8 cellular contexts compared by ENCODE assay signal in genomic region chr4:77007358-77008230, GRCh38. TPM values are rescaled to one million over a fixed set of nuclear protein-coding genes. Genes with fewer than 3 reads are reported as not detected.
DNase-seq lines count a peak whose midpoint lies in the region; ATAC-seq and TF ChIP-seq lines count a peak whose summit lies in the region.

No MANE protein-coding gene starts in this region.

- peaks cover 58% of the 10 kb centered on the region for H3K4me1 Mint-ChIP-seq in CD8-positive, alpha-beta T cell (ENCODE audit: low read depth)

- POLR2A ChIA-PET in CD8-positive, alpha-beta T cell (lab: Charles Lee), result interaction anchor here (0.7 to 1.6 kb wide), 4 partner anchors 12 to 40 kb away, joined by 3 to 12 read pairs (median 6); no protein-coding TSS in a partner anchor

- H3K9me3 ChIP-seq in CD8-positive, alpha-beta T cell (ENCODE audit: low read length), result no peaks in the 10 kb centered on the region
- no peaks in the 10 kb centered on the region for H3K9me3 ChIP-seq in aorta (ENCODE audit: control insufficient read depth, low read length)

- intact Hi-C loops in CD8-positive, alpha-beta T cell (cut with DNase I, micrococcal nuclease), result loop anchor here (2.0 kb wide), 1 partner anchor 13 kb away; no protein-coding TSS in a partner anchor
- intact Hi-C loops in aorta (cut with DNase I), result no loop called here

- H3K36me3 ChIP-seq in CD8-positive, alpha-beta T cell (ENCODE audit: insufficient read depth, low read length), result no peaks in the 10 kb centered on the region
- peaks cover 0 to 3% of the 10 kb centered on the region in 2 donors for H3K36me3 ChIP-seq in aorta (ENCODE audit: control insufficient read depth in 1 of 2, insufficient read depth in 2 of 2, low read length in 1 of 2)

- H3K27ac Mint-ChIP-seq in CD8-positive, alpha-beta T cell, result peak overlapping the region; percentile 86

- ATAC-seq in CD8-positive, alpha-beta T cell, result peak; percentile 81
- ATAC-seq in GM21526 (IDR thresholded peaks at IDR 0.05; ENCODE audit: low FRiP score, unreplicated experiment) (peak; percentile 73), aorta (ENCODE audit: low FRiP score) (peak; percentile 75)

- WGBS in aorta, 2 donors, result 0 to 5% methylated on average over 1 of the region's 1 CpG

- H3K27me3 ChIP-seq in CD8-positive, alpha-beta T cell (ENCODE audit: insufficient read depth, low read length), result no peaks in the 10 kb centered on the region
- H3K27me3 ChIP-seq in aorta (ENCODE audit: control insufficient read depth in 1 of 2, insufficient read depth in 2 of 2, low read length in 1 of 2), result no peaks in the 10 kb centered on the region

- TF ChIP-seq CTCF in CD8-positive, alpha-beta T cell (IDR thresholded peaks at IDR 0.05), result no peak

- DNase-seq in CD8-positive, alpha-beta T cell, result peak in 2 of 7 experiments; percentile 19 to 21
- DNase-seq in Kasumi-1 (lab: John Stamatoyannopoulos, UW), result peak; percentile 25 to 38
- peak; percentile 55 for DNase-seq in amniotic stem cell (lab: John Stamatoyannopoulos, UW)
- DNase-seq in kidney glomerular epithelial cell (lab: John Stamatoyannopoulos, UW), result peak; percentile 65
- DNase-seq in aorta, result peak in 1 of 2 donors; percentile 67
- no peak for DNase-seq in NCI-H446 (lab: John Stamatoyannopoulos, UW)
- no peak for DNase-seq in COR-L47 (lab: John Stamatoyannopoulos, UW)

- no peak overlapping the region for H3K27ac ChIP-seq in CD8-positive, alpha-beta T cell (ENCODE audit: low read depth, low read length)
- peak overlapping the region in 1 of 2 donors; percentile 74 for H3K27ac ChIP-seq in aorta (ENCODE audit: low read depth in 1 of 2, low read length in 2 of 2)

- H3K9me3 Mint-ChIP-seq in CD8-positive, alpha-beta T cell, result no peaks in the 10 kb centered on the region

- no peaks in the 10 kb centered on the region for H3K27me3 Mint-ChIP-seq in CD8-positive, alpha-beta T cell (ENCODE audit: low read depth)

- H3K4me1 ChIP-seq in CD8-positive, alpha-beta T cell (ENCODE audit: insufficient read depth, low read length), result peaks cover 43% of the 10 kb centered on the region
- H3K4me1 ChIP-seq in aorta (ENCODE audit: control insufficient read depth in 1 of 2, insufficient read depth in 2 of 2, low read length in 2 of 2), result peaks cover 9 to 12% of the 10 kb centered on the region in 2 donors

- peaks cover 17% of the 10 kb centered on the region for H3K36me3 Mint-ChIP-seq in CD8-positive, alpha-beta T cell

- CTCF ChIA-PET in CD8-positive, alpha-beta T cell (lab: Charles Lee), result interaction anchor here (1.5 kb wide), 1 partner anchor 12 kb away, joined by 5 read pairs; no protein-coding TSS in a partner anchor

- peak overlapping the region; percentile 59 for H3K4me3 Mint-ChIP-seq in CD8-positive, alpha-beta T cell

- peak overlapping the region; percentile 10 for H3K4me3 ChIP-seq in CD8-positive, alpha-beta T cell (ENCODE audit: low read depth, low read length)
- no peak overlapping the region for H3K4me3 ChIP-seq in aorta (ENCODE audit: low read length in 2 of 2)

RNA-seq across cellular contexts. Expression of gene SEPTIN11, which starts 58.0 kb away (rescaled TPM):
- total RNA-seq in CD8-positive, alpha-beta T cell, result 10 to 100 TPM; 12.3 to 13.1 TPM
- 100 to 1,000 TPM in 1 of 2 donors, 10 to 100 TPM in 1; 86.1 to 120 TPM for total RNA-seq in aorta
- polyA plus RNA-seq in aorta, result 100 to 1,000 TPM in 1 of 2 donors, 10 to 100 TPM in 1; 39.6 to 110 TPM

Comparison
In these comparisons a context has a peak if more than half of its experiments do, and no peak if none do; other contexts are left out.
1. DNase-seq: peak in Kasumi-1 (2 of 2), amniotic stem cell (single experiment) and kidney glomerular epithelial cell (single experiment); none in NCI-H446 (0 of 2) and COR-L47 (single experiment).
2. RNA of gene SEPTIN11, which starts 58.0 kb away (total RNA-seq): 86.1 to 120 TPM in aorta; 12.3 to 13.1 TPM in CD8-positive, alpha-beta T cell; every median in the first group is over 4 times any median in the second.
3. intact Hi-C loops: an anchor here in CD8-positive, alpha-beta T cell (2.0 kb wide); none called in aorta.
4. Peak in every context shown above with its lines, with median percentiles within 50 percentile points of each other: ATAC-seq.